ENCODE assay signal across 15 cellular contexts in the genomic region with DNA sequence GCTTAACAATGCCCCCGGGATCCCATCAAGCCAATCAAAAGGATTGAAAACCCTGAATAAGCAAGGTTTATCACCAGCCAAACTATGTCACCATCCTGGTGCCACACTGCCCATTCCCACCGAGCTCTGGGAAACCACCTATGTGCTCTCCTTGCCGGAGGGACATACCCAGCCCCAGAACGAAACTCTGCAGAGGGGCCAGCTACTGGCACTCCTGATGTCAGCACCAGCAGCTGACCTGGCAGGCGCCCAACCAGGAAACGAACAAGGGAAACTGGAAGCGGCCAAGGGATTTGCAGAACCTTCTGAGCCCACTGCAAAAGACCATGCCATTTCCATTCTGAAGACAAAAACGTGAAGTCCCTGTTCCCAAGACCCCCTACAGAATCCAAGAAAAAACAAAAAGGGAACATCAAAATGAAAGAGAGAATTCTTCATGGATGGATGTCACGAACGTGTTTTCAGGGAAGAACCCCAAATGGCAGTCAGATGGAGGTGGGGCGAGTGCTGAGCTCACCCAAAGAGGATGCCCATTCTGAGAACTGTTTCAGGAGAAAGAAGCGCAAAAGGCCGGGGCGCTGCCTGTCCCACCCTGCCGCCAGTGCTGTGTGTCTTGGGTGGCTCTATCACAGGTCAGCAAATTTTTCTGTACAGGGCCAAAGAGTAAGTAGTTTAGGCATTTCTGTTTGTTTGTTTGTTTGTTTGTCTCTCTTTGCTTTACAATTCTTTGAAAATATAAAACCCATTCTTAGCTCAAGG.
A peak's percentile ranks its signal among the peaks of the same experiment; 100 is the strongest.
DNase-seq lines count a peak whose midpoint lies in the region; ATAC-seq, FAIRE-seq and TF ChIP-seq lines count a peak whose summit lies in the region.
"Had no signal": no experiment of that assay in that cellular context is flagged by ENCODE, and none has a peak within 500 bp of the region (broad histone marks: within the 10 kb centered on the region; RNA-seq: fewer than 3 reads in every experiment).

No MANE protein-coding gene starts in this region.

- H3K27ac ChIP-seq in sigmoid colon: peak overlapping the region in 1 of 4 donors; percentile 18
- H3K27ac ChIP-seq: epithelial cell of prostate had no signal

- TF ChIP-seq CTCF in sigmoid colon (IDR thresholded peaks at IDR 0.05): no peak

- H3K27me3 ChIP-seq in sigmoid colon: no peaks in the 10 kb centered on the region

- TF ChIP-seq EP300 in sigmoid colon (IDR thresholded peaks at IDR 0.05): no peak

- peaks cover 0 to 17% (median 11%) of the 10 kb centered on the region in 4 donors for H3K4me1 ChIP-seq in sigmoid colon

- H3K4me3 ChIP-seq in sigmoid colon: no peak overlapping the region

- TF ChIP-seq POLR2A in sigmoid colon (IDR thresholded peaks at IDR 0.05): no peak

- DNase-seq in DMS153 treated with DMSO at 0.1 percent for 48 hours (lab: John Stamatoyannopoulos, UW; ENCODE audit: unreplicated experiment) (peak; percentile 82), RPMI8226 (peak; percentile 42), left ventricle myocardium superior (peak; percentile 84), sigmoid colon (peak; percentile 79), islet precursor cell (no peak), frontal cortex (ENCODE audit: low spot score in 2 of 2) (no peak), D341Med (ENCODE audit: low spot score) (no peak)
- DNase-seq: activated CD4-positive, alpha-beta T cell treated with anti-CD3 and anti-CD28 coated beads for 48 hours; NCI-H1105; NCI-H526 treated with DMSO at 0.1 percent for 48 hours; SK-N-SH had no signal

- 70 to 82% methylated on average over 15 of the region's 15 CpGs for WGBS in sigmoid colon, 2 donors

- FAIRE-seq in frontal cortex (lab: Jason Lieb, UNC): no peak
- FAIRE-seq: HTR-8/SVneo had no signal

- H3K36me3 ChIP-seq in sigmoid colon: no peaks in the 10 kb centered on the region

- intact Hi-C loops in left ventricle myocardium superior (cut with micrococcal nuclease) (no loop called here), sigmoid colon (cut with DNase I) (no loop called here)

- ATAC-seq in left ventricle myocardium superior: peak; percentile 37
- no peak for ATAC-seq in GM21528 (IDR thresholded peaks at IDR 0.05; ENCODE audit: low FRiP score, unreplicated experiment)
- ATAC-seq: activated T-helper 17 cell treated with anti-CD3 and anti-CD28 coated beads, Interleukin-2, amount 50 U/mL, for 72 hours had no signal

- no peaks in the 10 kb centered on the region for H3K9me3 ChIP-seq in sigmoid colon
- H3K9me3 ChIP-seq: SK-N-SH had no signal

Comparison
In these comparisons a context has a peak if more than half of its experiments do, and no peak if none do; other contexts are left out.
1. DNase-seq: peak in DMS153 treated with DMSO at 0.1 percent for 48 hours (single experiment), RPMI8226 (single experiment), left ventricle myocardium superior (single experiment) and sigmoid colon (single experiment); none in islet precursor cell (single experiment), frontal cortex (0 of 2) and D341Med (single experiment).